Comparison of ENCODE assay signal across 7 cellular contexts in the genomic region with DNA sequence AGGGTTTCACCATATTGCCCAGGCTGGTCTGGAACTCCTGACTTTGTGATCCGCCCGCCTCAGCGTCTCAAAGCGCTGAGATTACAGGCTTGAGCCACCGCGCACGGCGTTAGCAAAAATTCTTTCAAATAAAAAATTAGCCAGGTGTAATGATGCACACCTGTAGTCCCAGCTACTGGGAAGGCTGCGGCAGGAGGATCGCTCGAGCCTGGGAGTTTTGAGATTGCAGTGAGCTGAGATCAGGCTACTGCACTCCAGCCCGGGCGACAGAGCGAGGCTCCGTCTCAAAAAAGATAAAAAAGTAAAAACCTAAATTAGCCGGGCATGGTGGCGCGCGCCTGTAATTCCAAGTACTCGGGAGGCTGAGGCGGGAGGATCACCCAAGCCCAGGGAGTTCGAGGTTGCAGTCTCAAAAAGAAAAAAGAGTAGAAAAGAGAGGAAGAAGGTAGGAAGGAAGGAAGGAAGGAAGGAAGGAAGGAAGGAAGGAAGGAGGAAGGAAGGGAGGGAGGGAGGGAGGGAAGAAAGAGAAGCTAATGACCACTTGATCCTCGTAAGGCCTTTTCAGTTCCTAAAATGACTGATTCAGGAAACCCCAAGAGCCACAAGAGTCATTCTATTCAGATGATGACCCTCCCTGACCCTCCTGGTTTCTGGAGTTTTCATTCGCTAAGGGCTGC. TPM values are rescaled to one million over a fixed set of nuclear protein-coding genes. Genes with fewer than 3 reads are reported as not detected.
DNase-seq lines count a peak whose midpoint lies in the region; ATAC-seq and TF ChIP-seq lines count a peak whose summit lies in the region.

No MANE protein-coding gene starts in this region.

- H2AFZ ChIP-seq in smooth muscle cell (ENCODE audit: low read depth): peak overlapping the region; percentile 73

- H3K9ac ChIP-seq in smooth muscle cell (ENCODE audit: low read depth): peak overlapping the region; percentile 77

- peaks cover 9% of the 10 kb centered on the region for H3K27me3 Mint-ChIP-seq in T-helper 2 cell treated with Interferon-gamma antibody and Interleukin-4, amounts not matched to agents 5 μg/mL and 100 μg/mL, for 36 hours (ENCODE audit: low read depth)
- H3K27me3 Mint-ChIP-seq in glutamatergic neuron (ENCODE audit: unreplicated experiment): peaks cover 4% of the 10 kb centered on the region

- peak overlapping the region; percentile 86 for H3K27ac ChIP-seq in smooth muscle cell (ENCODE audit: low read depth)

- H3K27ac Mint-ChIP-seq in T-helper 2 cell treated with Interferon-gamma antibody and Interleukin-4, amounts not matched to agents 5 μg/mL and 100 μg/mL, for 36 hours: no peak overlapping the region
- no peak overlapping the region for H3K27ac Mint-ChIP-seq in glutamatergic neuron (ENCODE audit: unreplicated experiment)

- peak overlapping the region; percentile 73 for H3K4me3 Mint-ChIP-seq in T-helper 2 cell treated with Interferon-gamma antibody and Interleukin-4, amounts not matched to agents 5 μg/mL and 100 μg/mL, for 36 hours
- peak overlapping the region; percentile 81 for H3K4me3 Mint-ChIP-seq in glutamatergic neuron (ENCODE audit: unreplicated experiment)

- H3K4me2 ChIP-seq in smooth muscle cell: peak overlapping the region; percentile 100

- ATAC-seq in GM19025 (IDR thresholded peaks at IDR 0.05; ENCODE audit: low read depth, unreplicated experiment) (peak; percentile 21), HG03045 (IDR thresholded peaks at IDR 0.05; ENCODE audit: unreplicated experiment) (peak; percentile 5)

- H3K4me3 ChIP-seq in smooth muscle cell: peak overlapping the region; percentile 57

- H3K4me1 Mint-ChIP-seq in T-helper 2 cell treated with Interferon-gamma antibody and Interleukin-4, amounts not matched to agents 5 μg/mL and 100 μg/mL, for 36 hours (ENCODE audit: low read depth): peaks cover 10% of the 10 kb centered on the region
- H3K4me1 Mint-ChIP-seq in glutamatergic neuron (ENCODE audit: low read depth, unreplicated experiment): peaks cover 7% of the 10 kb centered on the region

- no peak for DNase-seq in T-helper 2 cell treated with Interferon-gamma antibody and Interleukin-4, amounts not matched to agents 5 μg/mL and 100 μg/mL, for 36 hours (ENCODE audit: low spot score)
- DNase-seq in glutamatergic neuron: no peak
- no peak for DNase-seq in smooth muscle cell (lab: John Stamatoyannopoulos, UW; ENCODE audit: unreplicated experiment)
- no peak for DNase-seq in HEK293T (ENCODE audit: extremely low spot score)
- DNase-seq in 8988T: no peak

- peaks cover 4% of the 10 kb centered on the region for H3K4me1 ChIP-seq in smooth muscle cell (ENCODE audit: low read depth)

- no peaks in the 10 kb centered on the region for H3K36me3 Mint-ChIP-seq in T-helper 2 cell treated with Interferon-gamma antibody and Interleukin-4, amounts not matched to agents 5 μg/mL and 100 μg/mL, for 36 hours (ENCODE audit: low read depth)
- H3K36me3 Mint-ChIP-seq in glutamatergic neuron (ENCODE audit: unreplicated experiment): no peaks in the 10 kb centered on the region

- H3K36me3 ChIP-seq in smooth muscle cell (ENCODE audit: low read depth): no peaks in the 10 kb centered on the region

- CTCF ChIA-PET in HEK293T (lab: Yijun Ruan, JAX): no interaction called here

- no peaks in the 10 kb centered on the region for H3F3A ChIP-seq in smooth muscle cell (ENCODE audit: low read depth)

- no peaks in the 10 kb centered on the region for H3K27me3 ChIP-seq in smooth muscle cell (ENCODE audit: low read depth)

- no peak for TF ChIP-seq CTCF in glutamatergic neuron (IDR thresholded peaks at IDR 0.05; ENCODE audit: partially characterized antibody, unreplicated experiment)
- TF ChIP-seq CTCF in smooth muscle cell (IDR thresholded peaks at IDR 0.05; ENCODE audit: borderline replicate concordance, insufficient read depth, poor library complexity, severe bottlenecking): no peak

- 88% methylated on average over 24 of the region's 24 CpGs for WGBS in smooth muscle cell (ENCODE audit: low lambda C conversion rate)

- H3K79me2 ChIP-seq in smooth muscle cell (ENCODE audit: low read depth): no peaks in the 10 kb centered on the region

- H3K9me3 Mint-ChIP-seq in T-helper 2 cell treated with Interferon-gamma antibody and Interleukin-4, amounts not matched to agents 5 μg/mL and 100 μg/mL, for 36 hours: no peaks in the 10 kb centered on the region
- H3K9me3 Mint-ChIP-seq in glutamatergic neuron (ENCODE audit: unreplicated experiment): peaks cover 4% of the 10 kb centered on the region

- H4K20me1 ChIP-seq in smooth muscle cell (ENCODE audit: low read depth): no peaks in the 10 kb centered on the region

- POLR2A ChIA-PET in HEK293T (lab: Yijun Ruan, JAX): interaction anchor here (0.7 to 1.7 kb wide), 5 partner anchors 10 to 70 kb away, joined by 3 to 10 read pairs (median 4); no protein-coding TSS in a partner anchor

- no peaks in the 10 kb centered on the region for H3K9me3 ChIP-seq in smooth muscle cell (replicated peaks; ENCODE audit: low read depth)

TF ChIP-seq in HEK293T, 16 proteins besides CTCF, POLR2A, EP300 and RAD21:
- TF ChIP-seq FOXK2 (IDR thresholded peaks at IDR 0.05) (no peak), L3MBTL2 (conservative IDR thresholded peaks at IDR 0.05) (no peak), ZNF384 (IDR thresholded peaks at IDR 0.05) (no peak), HDGF (IDR thresholded peaks at IDR 0.05; ENCODE audit: borderline replicate concordance) (no peak), SUZ12 (IDR thresholded peaks at IDR 0.05) (no peak)

RNA-seq across cellular contexts. Expression of a gene that starts 59.2 kb away (rescaled TPM):
- total RNA-seq in glutamatergic neuron (ENCODE audit: unreplicated experiment) (0.37 TPM), smooth muscle cell (not detected in 2 replicates)
- 0.08 TPM in 1 of 2 replicates, not detected in the other for polyA plus RNA-seq in smooth muscle cell
